ENCODE assay signal across 1 cellular context in genomic region chr17:50762177-50762576, GRCh38.
TF ChIP-seq lines count a peak whose summit lies in the region.

No MANE protein-coding gene starts in this region.

TF ChIP-seq in HepG2, 621 proteins besides CTCF, POLR2A, EP300 and RAD21:
- peak; percentile 76; the same call in 1 of the 2 replicates for TF ChIP-seq ZNF121 (CRISPR knock-in tag; IDR thresholded peaks at IDR 0.05)
- TF ChIP-seq ZNF512 (CRISPR knock-in tag; IDR thresholded peaks at IDR 0.05), result no peak
